41 cellular contexts compared by ENCODE assay signal in genomic region chr10:34272316-34272715, GRCh38.
"Had no signal": no experiment of that assay in that cellular context is flagged by ENCODE, and none has a peak within 500 bp of the region (broad histone marks: within the 10 kb centered on the region; RNA-seq: fewer than 3 reads in every experiment).

No MANE protein-coding gene starts in this region.

- H3K27ac ChIP-seq: adrenal gland, ascending aorta, body of pancreas, brain microvascular endothelial cell, breast epithelium, cardiac muscle cell had no signal

- H3K4me1 Mint-ChIP-seq: activated naive CD4-positive, alpha-beta T cell treated with anti-CD3 and anti-CD28 coated beads, Interleukin-2, amount 10 ng/mL, durations not matched to agents 7 days and 5 days; activated naive CD4-positive, alpha-beta T cell treated with anti-CD3 and anti-CD28 coated beads, Interleukin-2, amount 50 U/mL, for 24 hours; activated naive CD8-positive, alpha-beta T cell treated with anti-CD3 and anti-CD28 coated beads for 36 hours; activated naive CD8-positive, alpha-beta T cell treated with anti-CD3 and anti-CD28 coated beads, Interleukin-2, amount 10 ng/mL, durations not matched to agents 7 days and 5 days; activated naive CD8-positive, alpha-beta T cell treated with anti-CD3 and anti-CD28 coated beads, Interleukin-2, amount 50 U/mL, for 24 hours; activated T-helper 17 cell treated with anti-CD3 and anti-CD28 coated beads, Interleukin-2, amount 50 U/mL, for 72 hours; brain; central memory CD8-positive, alpha-beta T cell had no signal

- H3K4me3 Mint-ChIP-seq: activated naive CD4-positive, alpha-beta T cell treated with anti-CD3 and anti-CD28 coated beads for 36 hours; activated naive CD4-positive, alpha-beta T cell treated with anti-CD3 and anti-CD28 coated beads, Interleukin-2, amount 10 ng/mL, durations not matched to agents 7 days and 5 days; activated naive CD4-positive, alpha-beta T cell treated with anti-CD3 and anti-CD28 coated beads, Interleukin-2, amount 50 U/mL, for 24 hours; activated naive CD8-positive, alpha-beta T cell; activated naive CD8-positive, alpha-beta T cell treated with anti-CD3 and anti-CD28 coated beads for 36 hours; activated naive CD8-positive, alpha-beta T cell treated with anti-CD3 and anti-CD28 coated beads, Interleukin-2, amount 10 ng/mL, durations not matched to agents 7 days and 5 days; activated naive CD8-positive, alpha-beta T cell treated with anti-CD3 and anti-CD28 coated beads, Interleukin-2, amount 50 U/mL, for 24 hours; activated T-cell treated with anti-CD3 and anti-CD28 coated beads, Interleukin-2, amount 50 U/mL, for 24 hours; activated T-cell treated with anti-CD3 and anti-CD28 coated beads, Interleukin-2, amount 50 U/mL, for 4 hours; activated T-cell treated with anti-CD3 and anti-CD28 coated beads, Interleukin-2, amount 50 U/mL, for 72 hours; activated T-helper 1 cell treated with anti-CD3 and anti-CD28 coated beads, Interleukin-12 subunit alpha, Interleukin-12 subunit beta, Interleukin-2, Interleukin-4 antibody, amounts not matched to agents 30 ng/mL and 10 ng/mL and 1 ng/mL, durations not matched to agents 14 hours and 24 hours and 36 hours; activated T-helper 17 cell treated with anti-CD3 and anti-CD28 coated beads, Interleukin-2, amount 50 U/mL, for 72 hours; brain; central memory CD8-positive, alpha-beta T cell had no signal

- H3K27me3 ChIP-seq: adrenal gland, ascending aorta, body of pancreas, brain microvascular endothelial cell, breast epithelium, cardiac muscle cell had no signal

- H3K27me3 Mint-ChIP-seq: activated naive CD4-positive, alpha-beta T cell treated with anti-CD3 and anti-CD28 coated beads, Interleukin-2, amount 10 ng/mL, durations not matched to agents 7 days and 5 days; activated naive CD4-positive, alpha-beta T cell treated with anti-CD3 and anti-CD28 coated beads, Interleukin-2, amount 50 U/mL, for 24 hours; activated naive CD8-positive, alpha-beta T cell treated with anti-CD3 and anti-CD28 coated beads for 36 hours; activated naive CD8-positive, alpha-beta T cell treated with anti-CD3 and anti-CD28 coated beads, Interleukin-2, amount 50 U/mL, for 24 hours; activated T-cell treated with anti-CD3 and anti-CD28 coated beads, Interleukin-2, amount 50 U/mL, for 24 hours; brain; central memory CD8-positive, alpha-beta T cell had no signal

- ATAC-seq: activated naive CD4-positive, alpha-beta T cell treated with anti-CD3 and anti-CD28 coated beads, Interleukin-2, amount 50 U/mL, for 72 hours; activated naive CD8-positive, alpha-beta T cell treated with anti-CD3 and anti-CD28 coated beads, Interleukin-2, amount 50 U/mL, for 24 hours; activated T-cell treated with anti-CD3 and anti-CD28 coated beads, Interleukin-2, amount 50 U/mL, for 4 hours; activated T-cell treated with anti-CD3 and anti-CD28 coated beads, Interleukin-2, amount 50 U/mL, for 72 hours; activated T-helper 17 cell treated with anti-CD3 and anti-CD28 coated beads, Interleukin-2, amount 50 U/mL, for 72 hours; body of pancreas had no signal

- H3K9me3 Mint-ChIP-seq: activated naive CD4-positive, alpha-beta T cell treated with anti-CD3 and anti-CD28 coated beads, Interleukin-2, amount 10 ng/mL, durations not matched to agents 7 days and 5 days; activated naive CD8-positive, alpha-beta T cell treated with anti-CD3 and anti-CD28 coated beads for 36 hours; activated T-helper 2 cell treated with anti-CD3 and anti-CD28 coated beads, Interferon-gamma antibody, Interleukin-2, Interleukin-4, amounts not matched to agents 10 μg/mL and 5 μg/mL and 100 μg/mL, durations not matched to agents 14 hours and 24 hours and 36 hours; central memory CD8-positive, alpha-beta T cell had no signal

- FAIRE-seq: astrocyte, bronchial epithelial cell had no signal

- H3K9me3 ChIP-seq: adrenal gland, ascending aorta, body of pancreas, breast epithelium had no signal

- H3K4me3 ChIP-seq: adrenal gland, ascending aorta, body of pancreas, breast epithelium, cardiac muscle cell had no signal

- H3K27ac Mint-ChIP-seq: activated naive CD4-positive, alpha-beta T cell treated with anti-CD3 and anti-CD28 coated beads for 36 hours; activated naive CD4-positive, alpha-beta T cell treated with anti-CD3 and anti-CD28 coated beads, Interleukin-2, amount 10 ng/mL, durations not matched to agents 7 days and 5 days; activated naive CD4-positive, alpha-beta T cell treated with anti-CD3 and anti-CD28 coated beads, Interleukin-2, amount 50 U/mL, for 24 hours; activated naive CD4-positive, alpha-beta T cell treated with anti-CD3 and anti-CD28 coated beads, Interleukin-2, amount 50 U/mL, for 72 hours; activated naive CD8-positive, alpha-beta T cell; activated naive CD8-positive, alpha-beta T cell treated with anti-CD3 and anti-CD28 coated beads for 36 hours; activated naive CD8-positive, alpha-beta T cell treated with anti-CD3 and anti-CD28 coated beads, Interleukin-2, amount 10 ng/mL, durations not matched to agents 7 days and 5 days; activated naive CD8-positive, alpha-beta T cell treated with anti-CD3 and anti-CD28 coated beads, Interleukin-2, amount 50 U/mL, for 24 hours; activated T-cell treated with anti-CD3 and anti-CD28 coated beads, Interleukin-2, amount 50 U/mL, for 24 hours; activated T-cell treated with anti-CD3 and anti-CD28 coated beads, Interleukin-2, amount 50 U/mL, for 72 hours; activated T-helper 1 cell treated with anti-CD3 and anti-CD28 coated beads, Interleukin-12 subunit alpha, Interleukin-12 subunit beta, Interleukin-2, Interleukin-4 antibody, amounts not matched to agents 30 ng/mL and 10 ng/mL and 1 ng/mL, durations not matched to agents 14 hours and 24 hours and 36 hours; activated T-helper 17 cell treated with anti-CD3 and anti-CD28 coated beads, Interleukin-2, amount 50 U/mL, for 72 hours; activated T-helper 2 cell treated with anti-CD3 and anti-CD28 coated beads, Interferon-gamma antibody, Interleukin-2, Interleukin-4, amounts not matched to agents 10 μg/mL and 5 μg/mL and 100 μg/mL, durations not matched to agents 14 hours and 24 hours and 36 hours; brain had no signal

- H3K4me1 ChIP-seq: adrenal gland, ascending aorta, body of pancreas, breast epithelium had no signal

- H3K36me3 Mint-ChIP-seq: activated naive CD4-positive, alpha-beta T cell treated with anti-CD3 and anti-CD28 coated beads, Interleukin-2, amount 10 ng/mL, durations not matched to agents 7 days and 5 days; activated naive CD4-positive, alpha-beta T cell treated with anti-CD3 and anti-CD28 coated beads, Interleukin-2, amount 50 U/mL, for 24 hours; activated naive CD4-positive, alpha-beta T cell treated with anti-CD3 and anti-CD28 coated beads, Interleukin-2, amount 50 U/mL, for 72 hours; activated naive CD8-positive, alpha-beta T cell; activated naive CD8-positive, alpha-beta T cell treated with anti-CD3 and anti-CD28 coated beads for 36 hours; activated naive CD8-positive, alpha-beta T cell treated with anti-CD3 and anti-CD28 coated beads, Interleukin-2, amount 10 ng/mL, durations not matched to agents 7 days and 5 days had no signal

- DNase-seq: activated effector memory CD4-positive, alpha-beta T cell treated with anti-CD3 and anti-CD28 coated beads, Interleukin-2, amount 50 U/mL, for 16 hours; activated effector memory CD4-positive, alpha-beta T cell treated with Interleukin-2 at 50 U/mL for 16 hours; activated gamma-delta T cell; activated gamma-delta T cell treated with Interleukin-2 at 50 U/mL for 16 hours; activated naive CD4-positive, alpha-beta T cell; activated naive CD4-positive, alpha-beta T cell treated with anti-CD3 and anti-CD28 coated beads for 36 hours; activated naive CD4-positive, alpha-beta T cell treated with anti-CD3 and anti-CD28 coated beads, Interleukin-2, amount 10 ng/mL, durations not matched to agents 7 days and 5 days; activated naive CD4-positive, alpha-beta T cell treated with anti-CD3 and anti-CD28 coated beads, Interleukin-2, amount 50 U/mL, for 16 hours; activated naive CD4-positive, alpha-beta T cell treated with Interleukin-2 at 50 U/mL for 16 hours; activated naive CD8-positive, alpha-beta T cell treated with anti-CD3 and anti-CD28 coated beads for 36 hours; activated naive CD8-positive, alpha-beta T cell treated with anti-CD3 and anti-CD28 coated beads, Interleukin-2, amount 10 ng/mL, durations not matched to agents 7 days and 5 days; activated naive CD8-positive, alpha-beta T cell treated with anti-CD3 and anti-CD28 coated beads, Interleukin-2, amount 50 U/mL, for 24 hours; activated T-cell treated with anti-CD3 and anti-CD28 coated beads for 4 hours; activated T-cell treated with anti-CD3 and anti-CD28 coated beads, Interleukin-2, amount 50 U/mL, for 1 hour; activated T-cell treated with anti-CD3 and anti-CD28 coated beads, Interleukin-2, amount 50 U/mL, for 24 hours; activated T-cell treated with anti-CD3 and anti-CD28 coated beads, Interleukin-2, amount 50 U/mL, for 4 hours; activated T-cell treated with anti-CD3 and anti-CD28 coated beads, Interleukin-2, amount 50 U/mL, for 48 hours; activated T-cell treated with anti-CD3 and anti-CD28 coated beads, Interleukin-2, amount 50 U/mL, for 72 hours; adrenal gland; amniotic stem cell; amygdala; anterior cingulate cortex; aorta; body of pancreas; brain microvascular endothelial cell; caudate nucleus; central memory CD4-positive, alpha-beta T cell; cerebellar nuclear complex had no signal

- H3K36me3 ChIP-seq: adrenal gland, ascending aorta, brain microvascular endothelial cell, breast epithelium had no signal
